Comparison of ENCODE assay signal across 8 cellular contexts in the genomic region with DNA sequence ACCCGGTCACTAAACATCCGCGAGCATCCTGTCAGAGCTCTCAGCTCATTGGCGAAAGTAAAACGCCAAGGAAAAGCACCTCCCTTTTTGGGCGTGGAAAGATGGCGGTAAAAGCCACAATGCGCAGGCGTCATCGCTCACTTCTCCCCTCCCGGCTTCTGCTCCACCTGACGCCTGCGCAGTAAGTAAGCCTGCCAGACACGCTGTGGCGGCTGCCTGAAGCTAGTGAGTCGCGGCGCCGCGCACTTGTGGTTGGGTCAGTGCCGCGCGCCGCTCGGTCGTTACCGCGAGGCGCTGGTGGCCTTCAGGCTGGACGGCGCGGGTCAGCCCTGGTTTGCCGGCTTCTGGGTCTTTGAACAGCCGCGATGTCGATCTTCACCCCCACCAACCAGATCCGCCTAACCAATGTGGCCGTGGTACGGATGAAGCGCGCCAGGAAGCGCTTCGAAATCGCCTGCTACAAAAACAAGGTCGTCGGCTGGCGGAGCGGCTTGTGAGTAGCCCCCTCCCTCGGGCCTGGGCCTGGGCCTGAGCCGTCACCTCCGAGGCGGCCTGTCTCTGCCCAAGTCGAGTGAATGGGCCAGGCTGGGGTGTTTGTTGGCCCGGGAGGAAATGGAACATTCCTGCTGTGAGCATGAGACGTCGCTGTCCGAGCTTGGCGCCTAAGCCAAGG. TPM values are rescaled to one million over a fixed set of nuclear protein-coding genes. Genes with fewer than 3 reads are reported as not detected.
DNase-seq lines count a peak whose midpoint lies in the region; ATAC-seq and TF ChIP-seq lines count a peak whose summit lies in the region.
"Not testable (repeated sequence)": the region's sequence is repeated elsewhere in the genome, so short reads cannot be mapped to it uniquely, and the experiment has no call there.

No MANE protein-coding gene starts in this region.

- peak overlapping the region; percentile 73 for H3K9ac ChIP-seq in KMS-11

- POLR2A ChIA-PET in Panc1 (lab: Charles Lee) = not testable (repeated sequence)

- H3K4me1 ChIP-seq in KMS-11 (ENCODE audit: low read depth, poor library complexity, severe bottlenecking) (peaks cover 35% of the 10 kb centered on the region), esophagus squamous epithelium (peaks cover 0 to 49% (median 14%) of the 10 kb centered on the region in 3 donors), muscle layer of duodenum (ENCODE audit: control insufficient read depth in 1 of 2, insufficient read depth in 2 of 2, low read length in 2 of 2) (peaks cover 0 to 14% of the 10 kb centered on the region in 2 donors)
- H3K4me1 ChIP-seq in Panc1 (ENCODE audit: control insufficient read depth, insufficient read depth, low read length) = not testable (repeated sequence)

- peak overlapping the region; percentile 74 for H2AFZ ChIP-seq in KMS-11 (ENCODE audit: low read depth)

- peak overlapping the region; percentile 92 to 95 for H3K4me3 Mint-ChIP-seq in activated T-cell treated with anti-CD3 and anti-CD28 coated beads, Interleukin-2, amount 50 U/mL, for 72 hours

- intact Hi-C loops in Panc1 (cut with micrococcal nuclease; ENCODE audit: unreplicated experiment) = loop anchor here (5.0 kb wide), 1 partner anchor 83 kb away; no protein-coding TSS in a partner anchor
- intact Hi-C loops in esophagus squamous epithelium (cut with DNase I) = not testable (repeated sequence)

- not testable (repeated sequence) for H3K27me3 Mint-ChIP-seq in activated T-cell treated with anti-CD3 and anti-CD28 coated beads, Interleukin-2, amount 50 U/mL, for 72 hours (ENCODE audit: low read depth)

- H3K36me3 ChIP-seq in KMS-11 (ENCODE audit: insufficient read depth) (peaks cover 36% of the 10 kb centered on the region; the same call in 1 of the 2 replicates), esophagus squamous epithelium (peaks cover 0 to 33% (median 19%) of the 10 kb centered on the region in 3 donors), muscle layer of duodenum (ENCODE audit: control insufficient read depth in 1 of 2, insufficient read depth in 2 of 2, low read length in 2 of 2) (peaks cover 4 to 23% of the 10 kb centered on the region in 2 donors)
- H3K36me3 ChIP-seq in Panc1 (ENCODE audit: control insufficient read depth, insufficient read depth, low read length) = not testable (repeated sequence)

- CTCF ChIA-PET in Panc1 (lab: Charles Lee) = interaction anchor here (1.4 kb wide), 1 partner anchor 86 kb away, joined by 4 read pairs; no protein-coding TSS in a partner anchor

- not testable (repeated sequence) for TF ChIP-seq CTCF in KMS-11 (conservative IDR thresholded peaks at IDR 0.05; ENCODE audit: low read depth, low read length); Panc1 (IDR thresholded peaks at IDR 0.05)
- peak in 1 of 6 experiments; percentile 31 for TF ChIP-seq CTCF in esophagus squamous epithelium (IDR thresholded peaks at IDR 0.05)

- peak overlapping the region; percentile 80 for H3K4me2 ChIP-seq in KMS-11

- peak in 3 of 4 donors; percentile 78 to 98 (median 95) for TF ChIP-seq POLR2A in esophagus squamous epithelium (IDR thresholded peaks at IDR 0.05)

- ATAC-seq in GM21786 (IDR thresholded peaks at IDR 0.05; ENCODE audit: unreplicated experiment) (peak; percentile 40), Panc1 (peak; percentile 75)
- peak; percentile 63 to 66 for ATAC-seq in activated T-cell treated with anti-CD3 and anti-CD28 coated beads, Interleukin-2, amount 50 U/mL, for 72 hours (replicated peaks in 1 of 2)

- H3K27me3 ChIP-seq in KMS-11 (ENCODE audit: insufficient read depth, low read depth); Panc1 (ENCODE audit: control insufficient read depth, insufficient read depth, low read length); esophagus squamous epithelium; muscle layer of duodenum (ENCODE audit: low read depth, low read length): not testable (repeated sequence)

- H3K79me2 ChIP-seq in KMS-11 (ENCODE audit: insufficient read depth, low read depth) = peaks cover 70% of the 10 kb centered on the region

- DNase-seq in DMS79 treated with DMSO at 0.1 percent for 48 hours (lab: John Stamatoyannopoulos, UW) = peak; percentile 98
- peak; percentile 100 for DNase-seq in Panc1 (ENCODE audit: low read depth, low spot score)
- DNase-seq in activated T-cell treated with anti-CD3 and anti-CD28 coated beads, Interleukin-2, amount 50 U/mL, for 72 hours = peak; percentile 96 to 97
- DNase-seq in esophagus squamous epithelium (lab: John Stamatoyannopoulos, UW) = peak; percentile 65
- peak; percentile 96 for DNase-seq in stimulated activated CD8-positive, alpha-beta memory T cell treated with anti-CD3 and anti-CD28 coated beads, Interleukin-7, amount 100 ng/mL, for 24 hours (ENCODE audit: low read depth)

- H3K27ac ChIP-seq in KMS-11 = peak overlapping the region; percentile 74
- peak overlapping the region; percentile 87 for H3K27ac ChIP-seq in Panc1 (ENCODE audit: low read length)
- peak overlapping the region; percentile 96 to 99 (median 98) for H3K27ac ChIP-seq in esophagus squamous epithelium
- H3K27ac ChIP-seq in muscle layer of duodenum (ENCODE audit: low read length) = peak overlapping the region; percentile 94

- H3K9me3 ChIP-seq in Panc1 (ENCODE audit: control insufficient read depth, insufficient read depth, low read depth, low read length); esophagus squamous epithelium; muscle layer of duodenum (ENCODE audit: control insufficient read depth in 1 of 2, low read length in 2 of 2): not testable (repeated sequence)

- 0 to 1% methylated on average over 22 to 24 of the region's 58 CpGs for WGBS in esophagus squamous epithelium, 2 donors

- peak overlapping the region; percentile 97 for H3K27ac Mint-ChIP-seq in activated T-cell treated with anti-CD3 and anti-CD28 coated beads, Interleukin-2, amount 50 U/mL, for 72 hours

- H3K9me3 Mint-ChIP-seq in activated T-cell treated with anti-CD3 and anti-CD28 coated beads, Interleukin-2, amount 50 U/mL, for 72 hours = not testable (repeated sequence)

- not testable (repeated sequence) for BruUV-seq in Panc1 (replicated peaks; lab: Mats Ljungman, UMichigan)

- H3K4me3 ChIP-seq in KMS-11 (IDR thresholded peaks at IDR 0.05; ENCODE audit: insufficient read depth, low read depth, low read length) = not testable (repeated sequence)
- peak overlapping the region; percentile 81 to 89 for H3K4me3 ChIP-seq in Panc1 (ENCODE audit: low read depth in 2 of 2, low read length in 2 of 2)
- H3K4me3 ChIP-seq in esophagus squamous epithelium = peak overlapping the region; percentile 64 to 91 (median 82)
- H3K4me3 ChIP-seq in muscle layer of duodenum (ENCODE audit: low read depth in 1 of 2, low read length in 2 of 2) = peak overlapping the region; percentile 76 to 80

- H3K36me3 Mint-ChIP-seq in activated T-cell treated with anti-CD3 and anti-CD28 coated beads, Interleukin-2, amount 50 U/mL, for 72 hours (ENCODE audit: insufficient read depth in 2 of 2) = peaks cover 9 to 25% of the 10 kb centered on the region in 2 donors

- peaks cover 39% of the 10 kb centered on the region for H3K4me1 Mint-ChIP-seq in activated T-cell treated with anti-CD3 and anti-CD28 coated beads, Interleukin-2, amount 50 U/mL, for 72 hours (ENCODE audit: low read depth)

- H4K20me1 ChIP-seq in KMS-11 (ENCODE audit: insufficient read depth) = peaks cover 10% of the 10 kb centered on the region; the same call in 1 of the 2 replicates

- in situ Hi-C loops in Panc1 (cut with HindIII; ENCODE audit: low pct_unique_long_range_greater_than_20kb, low sequenced_read_pairs) = not testable (repeated sequence)

RNA-seq across cellular contexts. Expression of gene TYW1B, which starts 1.4 kb away (rescaled TPM):
- 2.3 TPM for total RNA-seq in Panc1 (2021; ENCODE audit: unreplicated experiment)
- 1.6 TPM for polyA plus RNA-seq in Panc1 (2012; ENCODE audit: insufficient read length)
- 1 to 10 TPM; 1.5 to 4.7 TPM for total RNA-seq in activated T-cell treated with anti-CD3 and anti-CD28 coated beads, Interleukin-2, amount 50 U/mL, for 72 hours
- total RNA-seq in esophagus squamous epithelium = 1 to 10 TPM; 2.0 to 5.1 (median 2.5) TPM
